In the genomic region with DNA sequence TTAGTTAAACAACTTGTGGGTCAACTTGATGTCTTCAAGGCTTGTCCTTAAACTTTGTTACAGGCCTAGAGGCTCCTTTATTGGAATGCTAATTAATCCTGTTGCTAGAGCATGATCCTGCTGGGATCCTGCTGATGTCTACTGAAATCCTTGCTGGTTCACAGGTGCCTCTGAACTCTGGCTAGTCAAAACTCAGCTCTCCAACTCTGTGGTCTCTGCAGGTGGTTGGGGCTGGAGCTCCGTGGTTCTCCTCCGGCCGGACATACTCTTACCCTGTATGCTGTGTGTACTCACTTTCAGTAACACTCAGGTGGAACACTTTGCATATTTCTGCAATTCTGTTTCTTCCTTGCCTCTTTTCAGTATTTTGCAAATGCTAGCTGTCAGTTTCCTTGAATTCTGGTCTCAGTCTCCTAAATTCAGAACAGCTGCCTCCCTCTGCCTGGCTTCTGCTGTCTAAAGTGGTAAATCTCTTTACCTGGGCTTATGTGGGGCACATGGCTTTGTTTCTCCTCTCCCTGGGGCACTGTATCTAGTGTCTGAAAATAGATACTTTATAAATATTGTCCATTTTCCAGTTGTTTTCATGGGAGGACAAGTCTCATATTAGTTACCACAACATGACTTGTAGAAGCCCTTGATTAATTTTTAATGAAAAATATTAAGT, we compare ENCODE assay signal across 27 cellular contexts.
DNase-seq lines count a peak whose midpoint lies in the region; ATAC-seq and TF ChIP-seq lines count a peak whose summit lies in the region.
"Had no signal": no experiment of that assay in that cellular context is flagged by ENCODE, and none has a peak within 500 bp of the region (broad histone marks: within the 10 kb centered on the region; RNA-seq: fewer than 3 reads in every experiment).

No MANE protein-coding gene starts in this region.

- TF ChIP-seq CTCF in MM.1S (IDR thresholded peaks at IDR 0.05; ENCODE audit: low read length): no peak

- H3K27ac ChIP-seq in MM.1S (ENCODE audit: low read length) (peak overlapping the region; percentile 63; the same call in 1 of the 2 replicates), iPS-18a (ENCODE audit: low read length) (no peak overlapping the region)
- H3K27ac ChIP-seq: heart left ventricle, lower lobe of right lung, neutrophil, psoas muscle, tibial artery had no signal

- ATAC-seq in GM18858 (IDR thresholded peaks at IDR 0.05; ENCODE audit: unreplicated experiment): peak; percentile 53
- peak; percentile 71 for ATAC-seq in HG02678 (IDR thresholded peaks at IDR 0.05; ENCODE audit: unreplicated experiment)
- no peak for ATAC-seq in Right ventricle myocardium inferior
- no peak for ATAC-seq in activated CD4-positive, CD25-positive, alpha-beta regulatory T cell treated with anti-CD3 and anti-CD28 coated beads, Interleukin-2, amount 50 U/mL, for 24 hours
- ATAC-seq: activated naive CD8-positive, alpha-beta T cell treated with anti-CD3 and anti-CD28 coated beads, Interleukin-2, amount 50 U/mL, for 24 hours; heart left ventricle; lower lobe of right lung; psoas muscle; stimulated activated naive CD8-positive, alpha-beta T cell treated with anti-CD3 and anti-CD28 coated beads, Interleukin-15, Interleukin-2, amounts not matched to agents 100 U/mL and 50 U/mL, for 24 hours; T-cell had no signal

- no peak overlapping the region for H2AFZ ChIP-seq in MM.1S (ENCODE audit: low read length)

- H3K9me3 ChIP-seq in MM.1S (replicated peaks; ENCODE audit: insufficient read depth, low read length) (no peaks in the 10 kb centered on the region), iPS-18a (ENCODE audit: control insufficient read depth, low read depth, low read length) (no peaks in the 10 kb centered on the region)
- H3K9me3 ChIP-seq: heart left ventricle, lower lobe of right lung, neutrophil, psoas muscle, tibial artery had no signal

- intact Hi-C loops in Right ventricle myocardium inferior (cut with DNase I): no loop called here

- H4K20me1 ChIP-seq in MM.1S (ENCODE audit: insufficient read depth, low read length): no peaks in the 10 kb centered on the region

- DNase-seq in MM.1S (peak; percentile 87), Right ventricle myocardium inferior (ENCODE audit: missing footprints) (no peak), UCSD-AML1 (lab: John Stamatoyannopoulos, UW; ENCODE audit: unreplicated experiment) (no peak)
- no peak for DNase-seq in activated CD4-positive, alpha-beta T cell treated with anti-CD3 and anti-CD28 coated beads, Interleukin-2, amount 50 U/mL, for 1 hour
- DNase-seq: activated CD4-positive, alpha-beta T cell treated with anti-CD3 and anti-CD28 coated beads, Interleukin-2, amount 10 ng/mL, durations not matched to agents 24 days and 14 days; activated naive CD8-positive, alpha-beta T cell treated with anti-CD3 and anti-CD28 coated beads, Interleukin-2, amount 50 U/mL, for 24 hours; CD4-positive, alpha-beta T cell; DMS153; GF-D8; heart left ventricle; HFFc6; kidney; lower lobe of right lung; NCI-H1417; NCI-H2171; NCI-H524 treated with DMSO at 0.1 percent for 48 hours; OCI-M1; psoas muscle; SHP77 treated with DMSO at 0.1 percent for 48 hours; stimulated activated naive CD8-positive, alpha-beta T cell treated with anti-CD3 and anti-CD28 coated beads, Interleukin-15, Interleukin-2, amounts not matched to agents 100 U/mL and 50 U/mL, for 24 hours; T-cell; tibial artery had no signal

- H3F3A ChIP-seq in MM.1S (ENCODE audit: insufficient read depth, low read length): peaks cover 24% of the 10 kb centered on the region

- H3K27me3 ChIP-seq in MM.1S (replicated peaks; ENCODE audit: insufficient read depth, low read length) (no peaks in the 10 kb centered on the region), iPS-18a (ENCODE audit: control insufficient read depth, insufficient read depth, low read length) (no peaks in the 10 kb centered on the region)
- H3K27me3 ChIP-seq: heart left ventricle, neutrophil, tibial artery had no signal

- H3K4me2 ChIP-seq in MM.1S (ENCODE audit: low read depth, low read length): peak overlapping the region; percentile 14; the same call in 1 of the 2 replicates

- H3K36me3 ChIP-seq in MM.1S (replicated peaks; ENCODE audit: insufficient read depth, low read length): no peaks in the 10 kb centered on the region
- no peaks in the 10 kb centered on the region for H3K36me3 ChIP-seq in iPS-18a (ENCODE audit: control insufficient read depth, low read depth, low read length)

- peaks cover 38% of the 10 kb centered on the region for H3K4me1 ChIP-seq in MM.1S (ENCODE audit: low read length)
- H3K4me1 ChIP-seq in iPS-18a (ENCODE audit: control insufficient read depth, low read depth, low read length): peaks cover 29% of the 10 kb centered on the region
- H3K4me1 ChIP-seq: lower lobe of right lung, psoas muscle, tibial artery had no signal

- H3K9ac ChIP-seq in MM.1S (ENCODE audit: low read length) (peak overlapping the region; percentile 8; the same call in 1 of the 2 replicates), iPS-18a (ENCODE audit: low read length) (no peak overlapping the region)

- 0 out of 2 replicates have a peak overlapping the region, but pooled peaks have one; percentile 4 for H3K4me3 ChIP-seq in MM.1S (ENCODE audit: low read length)
- peak overlapping the region; percentile 16 for H3K4me3 ChIP-seq in iPS-18a (ENCODE audit: low read length)
- H3K4me3 ChIP-seq: heart left ventricle, lower lobe of right lung, psoas muscle, tibial artery had no signal

- no peaks in the 10 kb centered on the region for H3K9me2 ChIP-seq in MM.1S (replicated peaks; ENCODE audit: insufficient read depth, low read length)

- no peaks in the 10 kb centered on the region for H3K79me2 ChIP-seq in MM.1S (ENCODE audit: low read length)

Comparison
In these comparisons a context has a peak if more than half of its experiments do, and no peak if none do; other contexts are left out.
1. ATAC-seq: peak in GM18858 (single experiment) and HG02678 (single experiment); none in Right ventricle myocardium inferior (single experiment) and activated CD4-positive, CD25-positive, alpha-beta regulatory T cell treated with anti-CD3 and anti-CD28 coated beads, Interleukin-2, amount 50 U/mL, for 24 hours (0 of 2).